Comparison of ENCODE assay signal across 21 cellular contexts in the genomic region with DNA sequence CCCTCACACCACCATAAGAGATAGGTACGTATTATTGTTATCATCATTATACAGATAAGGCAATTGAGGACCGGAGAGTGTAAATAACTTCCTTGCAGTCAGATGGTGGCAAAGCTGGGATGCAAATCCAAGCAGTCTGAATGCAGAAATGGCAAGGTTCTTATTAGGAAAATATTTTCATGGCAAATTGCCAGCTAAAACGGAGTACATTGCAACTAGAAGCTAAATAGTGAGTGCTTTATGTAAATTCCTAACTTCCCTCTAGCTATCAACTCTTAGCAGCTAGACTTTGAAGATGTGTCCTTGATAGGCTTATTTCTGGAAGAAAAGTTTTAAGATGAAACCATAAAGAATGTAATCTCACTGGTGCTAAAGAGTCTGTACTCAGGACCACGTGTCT.
"Had no signal": no experiment of that assay in that cellular context is flagged by ENCODE, and none has a peak within 500 bp of the region (broad histone marks: within the 10 kb centered on the region; RNA-seq: fewer than 3 reads in every experiment).

No MANE protein-coding gene starts in this region.

- H3K9me3 ChIP-seq: thyroid gland, vagina had no signal

- DNase-seq: activated CD4-positive, alpha-beta memory T cell treated with anti-CD3 and anti-CD28 coated beads for 36 hours; activated CD4-positive, alpha-beta T cell treated with anti-CD3 and anti-CD28 coated beads, Interleukin-2, amount 10 ng/mL, durations not matched to agents 24 days and 14 days; activated CD4-positive, CD25-positive, alpha-beta regulatory T cell treated with anti-CD3 and anti-CD28 coated beads, Interleukin-2, amount 50 U/mL, for 72 hours; activated CD8-positive, alpha-beta memory T cell treated with anti-CD3 and anti-CD28 coated beads, Interleukin-2, amount 50 U/mL, for 4 hours; activated gamma-delta T cell; activated naive CD4-positive, alpha-beta T cell treated with anti-CD3 and anti-CD28 coated beads, Interleukin-2, amount 10 ng/mL, durations not matched to agents 7 days and 5 days; activated naive CD8-positive, alpha-beta T cell treated with anti-CD3 and anti-CD28 coated beads, Interleukin-2, amount 10 ng/mL, durations not matched to agents 7 days and 5 days; activated T-cell treated with anti-CD3 and anti-CD28 coated beads, Interleukin-2, amount 50 U/mL, for 24 hours; amygdala; central memory CD4-positive, alpha-beta T cell; effector memory CD4-positive, alpha-beta T cell; head of caudate nucleus; kidney glomerular epithelial cell; left ventricle myocardium inferior; stimulated activated CD4-positive, alpha-beta T cell treated with anti-CD3 and anti-CD28 coated beads, Interleukin-4, amount 100 ng/mL, for 24 hours; T-helper 2 cell; thyroid gland had no signal

- H3K4me3 ChIP-seq: gastroesophageal sphincter, left ventricle myocardium inferior, skin epidermis, thyroid gland, upper lobe of left lung, vagina had no signal

- H3K27ac ChIP-seq: gastroesophageal sphincter, left ventricle myocardium inferior, skin epidermis, thyroid gland, upper lobe of left lung, vagina had no signal

- H3K27me3 ChIP-seq: gastroesophageal sphincter, thyroid gland, upper lobe of left lung, vagina had no signal

- H3K36me3 ChIP-seq: gastroesophageal sphincter, left ventricle myocardium inferior, thyroid gland, upper lobe of left lung, vagina had no signal

- H3K4me1 ChIP-seq: left ventricle myocardium inferior, thyroid gland, upper lobe of left lung, vagina had no signal
